In genomic region chr20:45890997-45891983, GRCh38 we compare ENCODE assay signal across 8 cellular contexts.
DNase-seq lines count a peak whose midpoint lies in the region; ATAC-seq and TF ChIP-seq lines count a peak whose summit lies in the region.

Gene CTSA (plus strand): TSS chr20:45891335. CDS start chr20:45891569, 234 bp downstream.
Gene NEURL2 (minus strand): TSS chr20:45891208. CDS start chr20:45890991, 217 bp downstream.

- DNase-seq in DMS53 (lab: John Stamatoyannopoulos, UW) (peak; percentile 97), KG1 (lab: John Stamatoyannopoulos, UW) (peak; percentile 44), RWPE1 (ENCODE audit: low spot score) (peak; percentile 99), fibroblast of the conjunctiva (ENCODE audit: low read depth) (peak; percentile 85), nephron progenitor cell (peak; percentile 87)
- DNase-seq in activated effector memory CD4-positive, alpha-beta T cell treated with anti-CD3 and anti-CD28 coated beads, Interleukin-2, amount 50 U/mL, for 16 hours, result peak; percentile 94

- H3K27ac Mint-ChIP-seq in nephron progenitor cell, result no peak within 1 kb of the TSS
- H3K27ac Mint-ChIP-seq in stimulated activated naive CD8-positive, alpha-beta T cell treated with anti-CD3 and anti-CD28 coated beads, Interleukin-15, Interleukin-2, amounts not matched to agents 100 ng/mL and 50 ng/mL, for 24 hours, result peak within 1 kb of the TSS; percentile 94

- no peak for TF ChIP-seq CTCF in RWPE1 (conservative IDR thresholded peaks at IDR 0.05; ENCODE audit: low read depth)
- no peak for TF ChIP-seq CTCF in nephron progenitor cell (IDR thresholded peaks at IDR 0.05)

- ATAC-seq in GM21619 (IDR thresholded peaks at IDR 0.05; ENCODE audit: unreplicated experiment), result peak; percentile 71

- peak within 1 kb of the TSS; percentile 91 for H3K4me3 Mint-ChIP-seq in nephron progenitor cell
- peak within 1 kb of the TSS; percentile 89 for H3K4me3 Mint-ChIP-seq in stimulated activated naive CD8-positive, alpha-beta T cell treated with anti-CD3 and anti-CD28 coated beads, Interleukin-15, Interleukin-2, amounts not matched to agents 100 ng/mL and 50 ng/mL, for 24 hours

- POLR2A ChIA-PET in RWPE1 (lab: Yijun Ruan, JAX; ENCODE audit: low non-redundant PET), result interaction anchor here (0.5 to 1.8 kb wide), 4 partner anchors 10 to 102 kb away, joined by 5 to 7 read pairs (median 6); partner anchors contain the start of gene ZSWIM1

- H3K27ac ChIP-seq in RWPE1, result peak within 1 kb of the TSS; percentile 68

- peaks cover 3% of the 10 kb centered on the region for H3K27me3 Mint-ChIP-seq in nephron progenitor cell (ENCODE audit: low read depth, poor library complexity)
- H3K27me3 Mint-ChIP-seq in stimulated activated naive CD8-positive, alpha-beta T cell treated with anti-CD3 and anti-CD28 coated beads, Interleukin-15, Interleukin-2, amounts not matched to agents 100 ng/mL and 50 ng/mL, for 24 hours, result no peaks in the 10 kb centered on the region

- peaks cover 24% of the 10 kb centered on the region for H3K4me1 Mint-ChIP-seq in nephron progenitor cell
- H3K4me1 Mint-ChIP-seq in stimulated activated naive CD8-positive, alpha-beta T cell treated with anti-CD3 and anti-CD28 coated beads, Interleukin-15, Interleukin-2, amounts not matched to agents 100 ng/mL and 50 ng/mL, for 24 hours (ENCODE audit: low read depth), result peaks cover 39% of the 10 kb centered on the region

- peaks cover 6% of the 10 kb centered on the region for H3K36me3 Mint-ChIP-seq in nephron progenitor cell (ENCODE audit: low read depth)
- peaks cover 8% of the 10 kb centered on the region for H3K36me3 Mint-ChIP-seq in stimulated activated naive CD8-positive, alpha-beta T cell treated with anti-CD3 and anti-CD28 coated beads, Interleukin-15, Interleukin-2, amounts not matched to agents 100 ng/mL and 50 ng/mL, for 24 hours (ENCODE audit: low read depth)

- CTCF ChIA-PET in RWPE1 (lab: Yijun Ruan, JAX), result interaction anchor here (0.6 to 1.5 kb wide), 6 partner anchors 13 to 66 kb away, joined by 3 to 5 read pairs (median 3); no protein-coding TSS in a partner anchor

- H3K9me3 Mint-ChIP-seq in nephron progenitor cell, result no peaks in the 10 kb centered on the region
- no peaks in the 10 kb centered on the region for H3K9me3 Mint-ChIP-seq in stimulated activated naive CD8-positive, alpha-beta T cell treated with anti-CD3 and anti-CD28 coated beads, Interleukin-15, Interleukin-2, amounts not matched to agents 100 ng/mL and 50 ng/mL, for 24 hours

Comparison
In these comparisons a context has a peak if more than half of its experiments do, and no peak if none do; other contexts are left out.
1. Peak in every context shown above with its lines: DNase-seq, ATAC-seq and H3K27ac ChIP-seq.
2. DNase-seq: peak in every context shown above with its lines; median percentile 99 in RWPE1; 97 in DMS53; 94 in activated effector memory CD4-positive, alpha-beta T cell treated with anti-CD3 and anti-CD28 coated beads, Interleukin-2, amount 50 U/mL, for 16 hours; 87 in nephron progenitor cell; 85 in fibroblast of the conjunctiva; 44 in KG1.